ENCODE assay signal across 1 cellular context in the genomic region with DNA sequence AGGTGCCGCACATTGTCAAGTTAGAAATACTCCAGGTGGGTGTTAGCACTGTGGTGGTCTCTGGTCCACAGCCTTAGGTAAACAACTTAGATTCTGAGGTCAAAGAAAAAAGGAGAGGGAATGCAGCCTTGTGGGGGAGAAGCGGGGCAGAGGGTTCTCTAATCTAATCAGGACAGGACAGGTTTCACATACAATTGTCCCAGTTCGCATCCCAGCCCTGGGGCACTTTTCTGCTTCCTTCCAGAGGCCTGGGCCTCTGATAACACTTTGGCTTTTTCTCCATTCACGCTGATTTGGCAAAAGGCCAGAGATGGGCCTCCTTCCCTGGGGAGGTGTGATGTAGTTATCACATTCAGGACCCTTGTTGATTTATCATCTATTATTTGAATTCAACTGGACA.
TF ChIP-seq lines count a peak whose summit lies in the region.

No MANE protein-coding gene starts in this region.

TF ChIP-seq in K562, 482 proteins besides CTCF, POLR2A, EP300 and RAD21 (continued from another document and continues in another):
- TF ChIP-seq UBTF (IDR thresholded peaks at IDR 0.05; ENCODE audit: borderline replicate concordance in 1 of 2, low read depth in 2 of 2, low read length in 2 of 2), result no peak
- 0 out of 2 replicates have a peak, but pooled peaks have one; percentile 65 for TF ChIP-seq ZNF592 (IDR thresholded peaks at IDR 0.05)
- TF ChIP-seq, protein P1, sequence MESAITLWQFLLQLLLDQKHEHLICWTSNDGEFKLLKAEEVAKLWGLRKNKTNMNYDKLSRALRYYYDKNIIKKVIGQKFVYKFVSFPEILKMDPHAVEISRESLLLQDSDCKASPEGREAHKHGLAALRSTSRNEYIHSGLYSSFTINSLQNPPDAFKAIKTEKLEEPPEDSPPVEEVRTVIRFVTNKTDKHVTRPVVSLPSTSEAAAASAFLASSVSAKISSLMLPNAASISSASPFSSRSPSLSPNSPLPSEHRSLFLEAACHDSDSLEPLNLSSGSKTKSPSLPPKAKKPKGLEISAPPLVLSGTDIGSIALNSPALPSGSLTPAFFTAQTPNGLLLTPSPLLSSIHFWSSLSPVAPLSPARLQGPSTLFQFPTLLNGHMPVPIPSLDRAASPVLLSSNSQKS (CRISPR knock-in tag; IDR thresholded peaks at IDR 0.05), result no peak
- no peak for TF ChIP-seq POLR2G (IDR thresholded peaks at IDR 0.05; ENCODE audit: low read depth, low read length)
- TF ChIP-seq MBD2 (IDR thresholded peaks at IDR 0.05; ENCODE audit: borderline replicate concordance, low read depth), result peak; percentile 47; the same call in 1 of the 2 replicates
- peak in 1 of 3 experiments; percentile 77; a peak in 2 of 6 replicates for TF ChIP-seq ZBTB11 (CRISPR knock-in tag; IDR thresholded peaks at IDR 0.05)
- TF ChIP-seq ZNF407 (IDR thresholded peaks at IDR 0.05; ENCODE audit: low read depth), result no peak
- TF ChIP-seq FOS (IDR thresholded peaks at IDR 0.05; ENCODE audit: extremely low read depth, insufficient read length), result no peak
- no peak for TF ChIP-seq NFYB (IDR thresholded peaks at IDR 0.05; ENCODE audit: extremely low read depth, insufficient read length)
- TF ChIP-seq MTA3 (IDR thresholded peaks at IDR 0.05; ENCODE audit: borderline replicate concordance), result peak; percentile 25; the same call in 1 of the 2 replicates
- no peak for TF ChIP-seq HINFP (tag; conservative IDR thresholded peaks at IDR 0.05; ENCODE audit: low read depth)
- TF ChIP-seq STAG1 (CRISPR knock-in tag; IDR thresholded peaks at IDR 0.05; ENCODE audit: borderline replicate concordance), result no peak
- TF ChIP-seq ZBTB8A (IDR thresholded peaks at IDR 0.05; ENCODE audit: partially characterized antibody), result no peak
- TF ChIP-seq, protein P2, sequence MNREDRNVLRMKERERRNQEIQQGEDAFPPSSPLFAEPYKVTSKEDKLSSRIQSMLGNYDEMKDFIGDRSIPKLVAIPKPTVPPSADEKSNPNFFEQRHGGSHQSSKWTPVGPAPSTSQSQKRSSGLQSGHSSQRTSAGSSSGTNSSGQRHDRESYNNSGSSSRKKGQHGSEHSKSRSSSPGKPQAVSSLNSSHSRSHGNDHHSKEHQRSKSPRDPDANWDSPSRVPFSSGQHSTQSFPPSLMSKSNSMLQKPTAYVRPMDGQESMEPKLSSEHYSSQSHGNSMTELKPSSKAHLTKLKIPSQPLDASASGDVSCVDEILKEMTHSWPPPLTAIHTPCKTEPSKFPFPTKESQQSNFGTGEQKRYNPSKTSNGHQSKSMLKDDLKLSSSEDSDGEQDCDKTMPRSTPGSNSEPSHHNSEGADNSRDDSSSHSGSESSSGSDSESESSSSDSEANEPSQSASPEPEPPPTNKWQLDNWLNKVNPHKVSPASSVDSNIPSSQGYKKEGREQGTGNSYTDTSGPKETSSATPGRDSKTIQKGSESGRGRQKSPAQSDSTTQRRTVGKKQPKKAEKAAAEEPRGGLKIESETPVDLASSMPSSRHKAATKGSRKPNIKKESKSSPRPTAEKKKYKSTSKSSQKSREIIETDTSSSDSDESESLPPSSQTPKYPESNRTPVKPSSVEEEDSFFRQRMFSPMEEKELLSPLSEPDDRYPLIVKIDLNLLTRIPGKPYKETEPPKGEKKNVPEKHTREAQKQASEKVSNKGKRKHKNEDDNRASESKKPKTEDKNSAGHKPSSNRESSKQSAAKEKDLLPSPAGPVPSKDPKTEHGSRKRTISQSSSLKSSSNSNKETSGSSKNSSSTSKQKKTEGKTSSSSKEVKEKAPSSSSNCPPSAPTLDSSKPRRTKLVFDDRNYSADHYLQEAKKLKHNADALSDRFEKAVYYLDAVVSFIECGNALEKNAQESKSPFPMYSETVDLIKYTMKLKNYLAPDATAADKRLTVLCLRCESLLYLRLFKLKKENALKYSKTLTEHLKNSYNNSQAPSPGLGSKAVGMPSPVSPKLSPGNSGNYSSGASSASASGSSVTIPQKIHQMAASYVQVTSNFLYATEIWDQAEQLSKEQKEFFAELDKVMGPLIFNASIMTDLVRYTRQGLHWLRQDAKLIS (CRISPR knock-in tag; IDR thresholded peaks at IDR 0.05), result no peak
- peak; percentile 19; the same call in 1 of the 2 replicates for TF ChIP-seq CREM (IDR thresholded peaks at IDR 0.05; ENCODE audit: low read depth)
- TF ChIP-seq, protein P3, sequence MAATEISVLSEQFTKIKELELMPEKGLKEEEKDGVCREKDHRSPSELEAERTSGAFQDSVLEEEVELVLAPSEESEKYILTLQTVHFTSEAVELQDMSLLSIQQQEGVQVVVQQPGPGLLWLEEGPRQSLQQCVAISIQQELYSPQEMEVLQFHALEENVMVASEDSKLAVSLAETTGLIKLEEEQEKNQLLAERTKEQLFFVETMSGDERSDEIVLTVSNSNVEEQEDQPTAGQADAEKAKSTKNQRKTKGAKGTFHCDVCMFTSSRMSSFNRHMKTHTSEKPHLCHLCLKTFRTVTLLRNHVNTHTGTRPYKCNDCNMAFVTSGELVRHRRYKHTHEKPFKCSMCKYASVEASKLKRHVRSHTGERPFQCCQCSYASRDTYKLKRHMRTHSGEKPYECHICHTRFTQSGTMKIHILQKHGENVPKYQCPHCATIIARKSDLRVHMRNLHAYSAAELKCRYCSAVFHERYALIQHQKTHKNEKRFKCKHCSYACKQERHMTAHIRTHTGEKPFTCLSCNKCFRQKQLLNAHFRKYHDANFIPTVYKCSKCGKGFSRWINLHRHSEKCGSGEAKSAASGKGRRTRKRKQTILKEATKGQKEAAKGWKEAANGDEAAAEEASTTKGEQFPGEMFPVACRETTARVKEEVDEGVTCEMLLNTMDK (IDR thresholded peaks at IDR 0.05; ENCODE audit: borderline replicate concordance, insufficient read depth, low read depth, low read length, poor library complexity, severe bottlenecking), result no peak
- no peak for TF ChIP-seq ZNF239 (CRISPR knock-in tag; IDR thresholded peaks at IDR 0.05)
